In genomic region chr6:78353040-78353439, GRCh38 we compare ENCODE assay signal across 30 cellular contexts.
"Had no signal": no experiment of that assay in that cellular context is flagged by ENCODE, and none has a peak within 500 bp of the region (broad histone marks: within the 10 kb centered on the region; RNA-seq: fewer than 3 reads in every experiment).

No MANE protein-coding gene starts in this region.

- H3K4me3 ChIP-seq: adrenal gland, ascending aorta, body of pancreas, breast epithelium, cardiac muscle cell had no signal

- H3K27ac ChIP-seq: adrenal gland, ascending aorta, body of pancreas, brain microvascular endothelial cell, breast epithelium, cardiac muscle cell had no signal

- H3K9me3 ChIP-seq: adrenal gland, ascending aorta, body of pancreas, breast epithelium had no signal

- DNase-seq: activated effector memory CD4-positive, alpha-beta T cell treated with anti-CD3 and anti-CD28 coated beads, Interleukin-2, amount 50 U/mL, for 16 hours; activated effector memory CD4-positive, alpha-beta T cell treated with Interleukin-2 at 50 U/mL for 16 hours; activated gamma-delta T cell; activated gamma-delta T cell treated with Interleukin-2 at 50 U/mL for 16 hours; activated naive CD4-positive, alpha-beta T cell; activated naive CD4-positive, alpha-beta T cell treated with anti-CD3 and anti-CD28 coated beads for 36 hours; activated naive CD4-positive, alpha-beta T cell treated with anti-CD3 and anti-CD28 coated beads, Interleukin-2, amount 10 ng/mL, durations not matched to agents 7 days and 5 days; activated naive CD4-positive, alpha-beta T cell treated with anti-CD3 and anti-CD28 coated beads, Interleukin-2, amount 50 U/mL, for 16 hours; activated naive CD4-positive, alpha-beta T cell treated with Interleukin-2 at 50 U/mL for 16 hours; activated naive CD8-positive, alpha-beta T cell treated with anti-CD3 and anti-CD28 coated beads for 36 hours; activated naive CD8-positive, alpha-beta T cell treated with anti-CD3 and anti-CD28 coated beads, Interleukin-2, amount 10 ng/mL, durations not matched to agents 7 days and 5 days; activated naive CD8-positive, alpha-beta T cell treated with anti-CD3 and anti-CD28 coated beads, Interleukin-2, amount 50 U/mL, for 24 hours; activated T-cell treated with anti-CD3 and anti-CD28 coated beads, Interleukin-2, amount 50 U/mL, for 1 hour; activated T-cell treated with anti-CD3 and anti-CD28 coated beads, Interleukin-2, amount 50 U/mL, for 24 hours; activated T-cell treated with anti-CD3 and anti-CD28 coated beads, Interleukin-2, amount 50 U/mL, for 4 hours; activated T-cell treated with anti-CD3 and anti-CD28 coated beads, Interleukin-2, amount 50 U/mL, for 48 hours; activated T-cell treated with anti-CD3 and anti-CD28 coated beads, Interleukin-2, amount 50 U/mL, for 72 hours; adrenal gland; amniotic stem cell; amygdala; anterior cingulate cortex; aorta; body of pancreas; brain microvascular endothelial cell; caudate nucleus; central memory CD4-positive, alpha-beta T cell; cerebellar nuclear complex had no signal

- H3K27me3 ChIP-seq: adrenal gland, ascending aorta, body of pancreas, brain microvascular endothelial cell, breast epithelium, cardiac muscle cell had no signal

- H3K36me3 ChIP-seq: adrenal gland, ascending aorta, brain microvascular endothelial cell, breast epithelium, cardiac muscle cell had no signal
